In genomic region chr3:57851304-57851703, GRCh38 we compare ENCODE assay signal across 38 cellular contexts.
"Had no signal": no experiment of that assay in that cellular context is flagged by ENCODE, and none has a peak within 500 bp of the region (broad histone marks: within the 10 kb centered on the region; RNA-seq: fewer than 3 reads in every experiment).

No MANE protein-coding gene starts in this region.

- H3K27ac ChIP-seq: adrenal gland, ascending aorta, body of pancreas, brain microvascular endothelial cell, breast epithelium, cardiac muscle cell had no signal

- H3K36me3 ChIP-seq: breast epithelium had no signal

- H3K4me3 ChIP-seq: adrenal gland, ascending aorta, body of pancreas, breast epithelium, cardiac muscle cell had no signal

- H3K27me3 Mint-ChIP-seq: activated naive CD4-positive, alpha-beta T cell treated with anti-CD3 and anti-CD28 coated beads, Interleukin-2, amount 10 ng/mL, durations not matched to agents 7 days and 5 days; activated naive CD4-positive, alpha-beta T cell treated with anti-CD3 and anti-CD28 coated beads, Interleukin-2, amount 50 U/mL, for 24 hours; activated naive CD8-positive, alpha-beta T cell; activated naive CD8-positive, alpha-beta T cell treated with anti-CD3 and anti-CD28 coated beads for 36 hours; activated naive CD8-positive, alpha-beta T cell treated with anti-CD3 and anti-CD28 coated beads, Interleukin-2, amount 10 ng/mL, durations not matched to agents 7 days and 5 days; activated naive CD8-positive, alpha-beta T cell treated with anti-CD3 and anti-CD28 coated beads, Interleukin-2, amount 50 U/mL, for 24 hours; activated T-helper 17 cell treated with anti-CD3 and anti-CD28 coated beads, Interleukin-2, amount 50 U/mL, for 72 hours; brain; central memory CD8-positive, alpha-beta T cell had no signal

- H3K4me1 ChIP-seq: adrenal gland, ascending aorta, breast epithelium had no signal

- FAIRE-seq: astrocyte, bronchial epithelial cell had no signal

- H3K4me1 Mint-ChIP-seq: activated naive CD4-positive, alpha-beta T cell treated with anti-CD3 and anti-CD28 coated beads, Interleukin-2, amount 10 ng/mL, durations not matched to agents 7 days and 5 days; activated naive CD4-positive, alpha-beta T cell treated with anti-CD3 and anti-CD28 coated beads, Interleukin-2, amount 50 U/mL, for 24 hours; activated naive CD8-positive, alpha-beta T cell treated with anti-CD3 and anti-CD28 coated beads for 36 hours; activated naive CD8-positive, alpha-beta T cell treated with anti-CD3 and anti-CD28 coated beads, Interleukin-2, amount 10 ng/mL, durations not matched to agents 7 days and 5 days; activated naive CD8-positive, alpha-beta T cell treated with anti-CD3 and anti-CD28 coated beads, Interleukin-2, amount 50 U/mL, for 24 hours; activated T-helper 17 cell treated with anti-CD3 and anti-CD28 coated beads, Interleukin-2, amount 50 U/mL, for 72 hours; brain; central memory CD8-positive, alpha-beta T cell had no signal

- H3K27ac Mint-ChIP-seq: activated naive CD4-positive, alpha-beta T cell treated with anti-CD3 and anti-CD28 coated beads for 36 hours; activated naive CD4-positive, alpha-beta T cell treated with anti-CD3 and anti-CD28 coated beads, Interleukin-2, amount 10 ng/mL, durations not matched to agents 7 days and 5 days; activated naive CD4-positive, alpha-beta T cell treated with anti-CD3 and anti-CD28 coated beads, Interleukin-2, amount 50 U/mL, for 24 hours; activated naive CD8-positive, alpha-beta T cell; activated naive CD8-positive, alpha-beta T cell treated with anti-CD3 and anti-CD28 coated beads for 36 hours; activated naive CD8-positive, alpha-beta T cell treated with anti-CD3 and anti-CD28 coated beads, Interleukin-2, amount 50 U/mL, for 24 hours; activated T-helper 1 cell treated with anti-CD3 and anti-CD28 coated beads, Interleukin-12 subunit alpha, Interleukin-12 subunit beta, Interleukin-2, Interleukin-4 antibody, amounts not matched to agents 30 ng/mL and 10 ng/mL and 1 ng/mL, durations not matched to agents 14 hours and 24 hours and 36 hours; activated T-helper 17 cell treated with anti-CD3 and anti-CD28 coated beads, Interleukin-2, amount 50 U/mL, for 72 hours; activated T-helper 2 cell treated with anti-CD3 and anti-CD28 coated beads, Interferon-gamma antibody, Interleukin-2, Interleukin-4, amounts not matched to agents 10 μg/mL and 5 μg/mL and 100 μg/mL, durations not matched to agents 14 hours and 24 hours and 36 hours; brain had no signal

- H3K9me3 Mint-ChIP-seq: activated naive CD4-positive, alpha-beta T cell treated with anti-CD3 and anti-CD28 coated beads for 36 hours; activated naive CD4-positive, alpha-beta T cell treated with anti-CD3 and anti-CD28 coated beads, Interleukin-2, amount 10 ng/mL, durations not matched to agents 7 days and 5 days; activated naive CD4-positive, alpha-beta T cell treated with anti-CD3 and anti-CD28 coated beads, Interleukin-2, amount 50 U/mL, for 24 hours; activated naive CD4-positive, alpha-beta T cell treated with anti-CD3 and anti-CD28 coated beads, Interleukin-2, amount 50 U/mL, for 72 hours; activated naive CD8-positive, alpha-beta T cell treated with anti-CD3 and anti-CD28 coated beads for 36 hours; activated naive CD8-positive, alpha-beta T cell treated with anti-CD3 and anti-CD28 coated beads, Interleukin-2, amount 10 ng/mL, durations not matched to agents 7 days and 5 days; activated naive CD8-positive, alpha-beta T cell treated with anti-CD3 and anti-CD28 coated beads, Interleukin-2, amount 50 U/mL, for 24 hours; activated T-cell treated with anti-CD3 and anti-CD28 coated beads, Interleukin-2, amount 50 U/mL, for 4 hours; activated T-helper 1 cell treated with anti-CD3 and anti-CD28 coated beads, Interleukin-12 subunit alpha, Interleukin-12 subunit beta, Interleukin-2, Interleukin-4 antibody, amounts not matched to agents 30 ng/mL and 10 ng/mL and 1 ng/mL, durations not matched to agents 14 hours and 24 hours and 36 hours; activated T-helper 17 cell treated with anti-CD3 and anti-CD28 coated beads, Interleukin-2, amount 50 U/mL, for 72 hours; activated T-helper 2 cell treated with anti-CD3 and anti-CD28 coated beads, Interferon-gamma antibody, Interleukin-2, Interleukin-4, amounts not matched to agents 10 μg/mL and 5 μg/mL and 100 μg/mL, durations not matched to agents 14 hours and 24 hours and 36 hours; brain; central memory CD8-positive, alpha-beta T cell had no signal

- H3K9me3 ChIP-seq: ascending aorta, body of pancreas, breast epithelium had no signal

- ATAC-seq: activated naive CD4-positive, alpha-beta T cell treated with anti-CD3 and anti-CD28 coated beads, Interleukin-2, amount 50 U/mL, for 72 hours; activated naive CD8-positive, alpha-beta T cell treated with anti-CD3 and anti-CD28 coated beads, Interleukin-2, amount 50 U/mL, for 24 hours; activated T-cell treated with anti-CD3 and anti-CD28 coated beads, Interleukin-2, amount 50 U/mL, for 4 hours; activated T-helper 17 cell treated with anti-CD3 and anti-CD28 coated beads, Interleukin-2, amount 50 U/mL, for 72 hours; body of pancreas had no signal

- H3K4me3 Mint-ChIP-seq: activated naive CD4-positive, alpha-beta T cell treated with anti-CD3 and anti-CD28 coated beads for 36 hours; activated naive CD4-positive, alpha-beta T cell treated with anti-CD3 and anti-CD28 coated beads, Interleukin-2, amount 10 ng/mL, durations not matched to agents 7 days and 5 days; activated naive CD4-positive, alpha-beta T cell treated with anti-CD3 and anti-CD28 coated beads, Interleukin-2, amount 50 U/mL, for 24 hours; activated naive CD8-positive, alpha-beta T cell; activated naive CD8-positive, alpha-beta T cell treated with anti-CD3 and anti-CD28 coated beads for 36 hours; activated naive CD8-positive, alpha-beta T cell treated with anti-CD3 and anti-CD28 coated beads, Interleukin-2, amount 10 ng/mL, durations not matched to agents 7 days and 5 days; activated naive CD8-positive, alpha-beta T cell treated with anti-CD3 and anti-CD28 coated beads, Interleukin-2, amount 50 U/mL, for 24 hours; activated T-cell treated with anti-CD3 and anti-CD28 coated beads, Interleukin-2, amount 50 U/mL, for 4 hours; activated T-helper 1 cell treated with anti-CD3 and anti-CD28 coated beads, Interleukin-12 subunit alpha, Interleukin-12 subunit beta, Interleukin-2, Interleukin-4 antibody, amounts not matched to agents 30 ng/mL and 10 ng/mL and 1 ng/mL, durations not matched to agents 14 hours and 24 hours and 36 hours; activated T-helper 17 cell treated with anti-CD3 and anti-CD28 coated beads, Interleukin-2, amount 50 U/mL, for 72 hours; brain; central memory CD8-positive, alpha-beta T cell had no signal

- DNase-seq: activated effector memory CD4-positive, alpha-beta T cell treated with anti-CD3 and anti-CD28 coated beads, Interleukin-2, amount 50 U/mL, for 16 hours; activated effector memory CD4-positive, alpha-beta T cell treated with Interleukin-2 at 50 U/mL for 16 hours; activated gamma-delta T cell; activated gamma-delta T cell treated with Interleukin-2 at 50 U/mL for 16 hours; activated naive CD4-positive, alpha-beta T cell; activated naive CD4-positive, alpha-beta T cell treated with anti-CD3 and anti-CD28 coated beads for 36 hours; activated naive CD4-positive, alpha-beta T cell treated with anti-CD3 and anti-CD28 coated beads, Interleukin-2, amount 10 ng/mL, durations not matched to agents 7 days and 5 days; activated naive CD4-positive, alpha-beta T cell treated with anti-CD3 and anti-CD28 coated beads, Interleukin-2, amount 50 U/mL, for 16 hours; activated naive CD4-positive, alpha-beta T cell treated with Interleukin-2 at 50 U/mL for 16 hours; activated naive CD8-positive, alpha-beta T cell treated with anti-CD3 and anti-CD28 coated beads for 36 hours; activated naive CD8-positive, alpha-beta T cell treated with anti-CD3 and anti-CD28 coated beads, Interleukin-2, amount 10 ng/mL, durations not matched to agents 7 days and 5 days; activated naive CD8-positive, alpha-beta T cell treated with anti-CD3 and anti-CD28 coated beads, Interleukin-2, amount 50 U/mL, for 24 hours; activated T-cell treated with anti-CD3 and anti-CD28 coated beads, Interleukin-2, amount 50 U/mL, for 1 hour; activated T-cell treated with anti-CD3 and anti-CD28 coated beads, Interleukin-2, amount 50 U/mL, for 4 hours; activated T-cell treated with anti-CD3 and anti-CD28 coated beads, Interleukin-2, amount 50 U/mL, for 48 hours; adrenal gland; amniotic stem cell; amygdala; anterior cingulate cortex; aorta; body of pancreas; brain microvascular endothelial cell; caudate nucleus; central memory CD4-positive, alpha-beta T cell; cerebellar nuclear complex had no signal

- H3K36me3 Mint-ChIP-seq: activated naive CD4-positive, alpha-beta T cell treated with anti-CD3 and anti-CD28 coated beads, Interleukin-2, amount 50 U/mL, for 24 hours; activated naive CD4-positive, alpha-beta T cell treated with anti-CD3 and anti-CD28 coated beads, Interleukin-2, amount 50 U/mL, for 72 hours; activated naive CD8-positive, alpha-beta T cell; activated naive CD8-positive, alpha-beta T cell treated with anti-CD3 and anti-CD28 coated beads for 36 hours; activated naive CD8-positive, alpha-beta T cell treated with anti-CD3 and anti-CD28 coated beads, Interleukin-2, amount 10 ng/mL, durations not matched to agents 7 days and 5 days; brain had no signal

- H3K27me3 ChIP-seq: adrenal gland, ascending aorta, body of pancreas, brain microvascular endothelial cell, breast epithelium, cardiac muscle cell had no signal
